10 cellular contexts compared by ENCODE assay signal in the genomic region with DNA sequence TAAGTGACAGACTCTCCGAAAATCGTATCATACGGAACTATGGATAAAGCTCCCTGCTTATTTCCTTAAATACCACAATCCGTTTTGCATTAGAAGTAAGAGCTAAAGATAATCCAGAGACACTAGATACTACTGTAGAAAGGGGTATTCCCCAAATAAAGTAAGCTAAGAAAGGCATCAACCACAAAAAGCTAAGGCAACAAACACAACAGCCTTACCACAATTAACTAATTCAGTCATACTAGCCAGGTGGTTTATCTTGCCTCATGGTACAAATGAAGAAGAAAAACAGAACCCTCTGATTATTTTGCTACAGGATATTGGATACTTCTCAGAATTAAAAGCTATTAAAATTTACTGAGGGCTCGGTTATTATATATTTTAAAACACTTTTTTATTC. TPM values are rescaled to one million over a fixed set of nuclear protein-coding genes. Genes with fewer than 3 reads are reported as not detected.
DNase-seq lines count a peak whose midpoint lies in the region; ATAC-seq lines count a peak whose summit lies in the region.
"Had no signal": no experiment of that assay in that cellular context is flagged by ENCODE, and none has a peak within 500 bp of the region (broad histone marks: within the 10 kb centered on the region; RNA-seq: fewer than 3 reads in every experiment).

No MANE protein-coding gene starts in this region.

- H3K9me3 Mint-ChIP-seq in activated CD8-positive, alpha-beta memory T cell treated with anti-CD3 and anti-CD28 coated beads, Interleukin-2, amount 10 ng/mL, durations not matched to agents 7 days and 5 days (ENCODE audit: low read depth), result no peaks in the 10 kb centered on the region
- H3K9me3 Mint-ChIP-seq in stimulated activated effector memory CD8-positive, alpha-beta T cell treated with anti-CD3 and anti-CD28 coated beads, Interleukin-12 subunit alpha, Interleukin-12 subunit beta, amount 100 ng/mL, for 72 hours, result no peaks in the 10 kb centered on the region
- H3K9me3 Mint-ChIP-seq: GM23338 had no signal

- H3K36me3 Mint-ChIP-seq in activated CD8-positive, alpha-beta memory T cell treated with anti-CD3 and anti-CD28 coated beads, Interleukin-2, amount 10 ng/mL, durations not matched to agents 7 days and 5 days, result peaks cover 3% of the 10 kb centered on the region
- H3K36me3 Mint-ChIP-seq in stimulated activated effector memory CD8-positive, alpha-beta T cell treated with anti-CD3 and anti-CD28 coated beads, Interleukin-12 subunit alpha, Interleukin-12 subunit beta, amount 100 ng/mL, for 72 hours, result no peaks in the 10 kb centered on the region

- DNase-seq in activated CD8-positive, alpha-beta memory T cell treated with anti-CD3 and anti-CD28 coated beads, Interleukin-2, amount 10 ng/mL, durations not matched to agents 7 days and 5 days, result no peak
- no peak for DNase-seq in activated CD8-positive, alpha-beta memory T cell treated with anti-CD3 and anti-CD28 coated beads for 24 hours
- DNase-seq in stimulated activated effector memory CD8-positive, alpha-beta T cell treated with anti-CD3 and anti-CD28 coated beads, Interleukin-12 subunit alpha, Interleukin-12 subunit beta, amount 100 ng/mL, for 72 hours (ENCODE audit: low spot score in 2 of 2), result no peak
- DNase-seq in stimulated activated naive CD4-positive, alpha-beta T cell (lab: John Stamatoyannopoulos, UW), result no peak
- DNase-seq in NCI-H187 (lab: John Stamatoyannopoulos, UW) (no peak), D341Med (ENCODE audit: low spot score) (no peak)
- DNase-seq: left lung had no signal

- H3K27ac Mint-ChIP-seq in activated CD8-positive, alpha-beta memory T cell treated with anti-CD3 and anti-CD28 coated beads, Interleukin-2, amount 10 ng/mL, durations not matched to agents 7 days and 5 days, result no peak overlapping the region
- H3K27ac Mint-ChIP-seq in stimulated activated effector memory CD8-positive, alpha-beta T cell treated with anti-CD3 and anti-CD28 coated beads, Interleukin-12 subunit alpha, Interleukin-12 subunit beta, amount 100 ng/mL, for 72 hours, result peak overlapping the region; percentile 65
- H3K27ac Mint-ChIP-seq: GM23338 had no signal

- CTCF ChIA-PET in activated CD8-positive, alpha-beta memory T cell treated with anti-CD3 and anti-CD28 coated beads, Interleukin-2, amount 10 ng/mL, durations not matched to agents 7 days and 5 days (lab: Charles Lee), result interaction anchor here (0.6 to 0.8 kb wide), 2 partner anchors 57 to 72 kb away, joined by 3 read pairs; no protein-coding TSS in a partner anchor

- peaks cover 60% of the 10 kb centered on the region for H3K4me1 Mint-ChIP-seq in activated CD8-positive, alpha-beta memory T cell treated with anti-CD3 and anti-CD28 coated beads, Interleukin-2, amount 10 ng/mL, durations not matched to agents 7 days and 5 days
- H3K4me1 Mint-ChIP-seq in stimulated activated effector memory CD8-positive, alpha-beta T cell treated with anti-CD3 and anti-CD28 coated beads, Interleukin-12 subunit alpha, Interleukin-12 subunit beta, amount 100 ng/mL, for 72 hours, result peaks cover 60% of the 10 kb centered on the region

- ATAC-seq in activated CD8-positive, alpha-beta memory T cell treated with anti-CD3 and anti-CD28 coated beads, Interleukin-2, amount 10 ng/mL, durations not matched to agents 7 days and 5 days, result peak; percentile 65
- ATAC-seq in HG02571 (IDR thresholded peaks at IDR 0.05; ENCODE audit: unreplicated experiment), result peak; percentile 87
- peak; percentile 77 for ATAC-seq in HG03565 (IDR thresholded peaks at IDR 0.05; ENCODE audit: unreplicated experiment)
- ATAC-seq in stimulated activated effector memory CD8-positive, alpha-beta T cell treated with anti-CD3 and anti-CD28 coated beads, Interleukin-12 subunit alpha, Interleukin-12 subunit beta, amount 100 ng/mL, for 72 hours, result peak; percentile 94
- ATAC-seq: GM23338, left lung had no signal

- H3K4me3 Mint-ChIP-seq in activated CD8-positive, alpha-beta memory T cell treated with anti-CD3 and anti-CD28 coated beads, Interleukin-2, amount 10 ng/mL, durations not matched to agents 7 days and 5 days, result no peak overlapping the region
- H3K4me3 Mint-ChIP-seq in stimulated activated effector memory CD8-positive, alpha-beta T cell treated with anti-CD3 and anti-CD28 coated beads, Interleukin-12 subunit alpha, Interleukin-12 subunit beta, amount 100 ng/mL, for 72 hours, result no peak overlapping the region
- H3K4me3 Mint-ChIP-seq: GM23338 had no signal

- no peaks in the 10 kb centered on the region for H3K27me3 Mint-ChIP-seq in activated CD8-positive, alpha-beta memory T cell treated with anti-CD3 and anti-CD28 coated beads, Interleukin-2, amount 10 ng/mL, durations not matched to agents 7 days and 5 days

RNA-seq across cellular contexts. Expression of a gene that starts 14.1 kb away (rescaled TPM):
- total RNA-seq in activated CD8-positive, alpha-beta memory T cell treated with anti-CD3 and anti-CD28 coated beads, Interleukin-2, amount 10 ng/mL, durations not matched to agents 7 days and 5 days, result 10 to 100 TPM; 16.0 to 19.6 TPM

RNA-seq across cellular contexts. Expression of a gene that starts 14.3 kb away (rescaled TPM):
- total RNA-seq in activated CD8-positive, alpha-beta memory T cell treated with anti-CD3 and anti-CD28 coated beads, Interleukin-2, amount 10 ng/mL, durations not matched to agents 7 days and 5 days, result 10 to 100 TPM; 21.3 TPM
